11 cellular contexts compared by ENCODE assay signal in genomic region chr2:43082878-43083261, GRCh38.
DNase-seq lines count a peak whose midpoint lies in the region; ATAC-seq, FAIRE-seq and TF ChIP-seq lines count a peak whose summit lies in the region.
"Had no signal": no experiment of that assay in that cellular context is flagged by ENCODE, and none has a peak within 500 bp of the region (broad histone marks: within the 10 kb centered on the region; RNA-seq: fewer than 3 reads in every experiment).

No MANE protein-coding gene starts in this region.

- no peaks in the 10 kb centered on the region for H3K27me3 Mint-ChIP-seq in naive thymus-derived CD8-positive, alpha-beta T cell
- no peaks in the 10 kb centered on the region for H3K27me3 Mint-ChIP-seq in activated CD4-positive, alpha-beta memory T cell treated with anti-CD3 and anti-CD28 coated beads for 36 hours

- no peak overlapping the region for H3K9ac ChIP-seq in H1 (replicated peaks in 1 of 4; ENCODE audit: extremely low read depth in 1 of 4, low read depth in 3 of 4, low read length in 3 of 4)

- 0 out of 2 replicates have a peak, but pooled peaks cover 2% of the 10 kb centered on the region for H3K23me2 ChIP-seq in H1 (ENCODE audit: low read depth, low read length)

- H3K4me2 ChIP-seq in H1 (ENCODE audit: insufficient read depth in 1 of 2, low read depth in 2 of 2, low read length in 2 of 2), result no peak overlapping the region

- ATAC-seq in naive thymus-derived CD8-positive, alpha-beta T cell, result no peak
- no peak for ATAC-seq in GM21786 (IDR thresholded peaks at IDR 0.05; ENCODE audit: unreplicated experiment)

- no peak overlapping the region for H3K4me3 ChIP-seq in H1 (ENCODE audit: extremely low read depth in 1 of 4, insufficient read depth in 2 of 4, low read depth in 3 of 4, low read length in 4 of 4)
- no peak overlapping the region for H3K4me3 ChIP-seq in thyroid gland (replicated peaks in 1 of 3)

- no peak overlapping the region for H3K4ac ChIP-seq in H1 (replicated peaks; ENCODE audit: insufficient read length, low read depth, low read length)

- H2BK5ac ChIP-seq in H1 (ENCODE audit: low read depth, low read length), result no peak overlapping the region

- no peak overlapping the region for H3K56ac ChIP-seq in H1 (replicated peaks; ENCODE audit: insufficient read length, low read depth, low read length)

- TF ChIP-seq EP300 in H1 (IDR thresholded peaks at IDR 0.05; ENCODE audit: borderline replicate concordance in 1 of 2, low read depth in 2 of 2, low read length in 2 of 2), result no peak

- no peak overlapping the region for H3K23ac ChIP-seq in H1 (ENCODE audit: insufficient read length)

- no peak overlapping the region for H3K4me3 Mint-ChIP-seq in naive thymus-derived CD8-positive, alpha-beta T cell
- no peak overlapping the region for H3K4me3 Mint-ChIP-seq in activated CD4-positive, alpha-beta memory T cell treated with anti-CD3 and anti-CD28 coated beads for 36 hours

- H3K79me1 ChIP-seq in H1 (ENCODE audit: low read depth, low read length), result no peaks in the 10 kb centered on the region

- H4K91ac ChIP-seq in H1 (replicated peaks; ENCODE audit: insufficient read length, low read length), result no peak overlapping the region

- H4K5ac ChIP-seq in H1 (ENCODE audit: insufficient read length, low read depth, low read length), result no peak overlapping the region

- H3K4me1 ChIP-seq in H1 (replicated peaks in 1 of 4; ENCODE audit: control insufficient read depth in 3 of 4, insufficient read depth in 4 of 4, low read length in 3 of 4) (peaks cover 0 to 16% (median 8%) of the 10 kb centered on the region in 4 experiments; a peak in 5 of 7 replicates), thyroid gland (peaks cover 73 to 83% of the 10 kb centered on the region in 2 donors)

- no peak for DNase-seq in RWPE1 (ENCODE audit: low spot score)
- DNase-seq in H1 (ENCODE audit: low read depth in 1 of 2, low spot score in 2 of 2), result no peak
- peak in 1 of 10 donors; percentile 22 for DNase-seq in naive thymus-derived CD8-positive, alpha-beta T cell
- DNase-seq in thyroid gland, result no peak
- no peak for DNase-seq in activated CD4-positive, alpha-beta memory T cell treated with anti-CD3 and anti-CD28 coated beads for 36 hours
- DNase-seq in effector CD4-positive, alpha-beta T cell, result no peak
- DNase-seq in activated CD4-positive, CD25-positive, alpha-beta regulatory T cell treated with anti-CD3 and anti-CD28 coated beads, Interleukin-2, amount 50 U/mL, for 72 hours, result no peak
- DNase-seq: activated T-cell treated with anti-CD3 and anti-CD28 coated beads, Interleukin-2, amount 50 U/mL, for 1 hour; NCI-H1930 had no signal

- H3K27ac ChIP-seq in RWPE1 (peak overlapping the region; percentile 100), H1 (ENCODE audit: low read depth, low read length) (no peak overlapping the region), thyroid gland (peak overlapping the region; percentile 49 to 92 (median 85))

- H2AFZ ChIP-seq in H1 (ENCODE audit: low read length), result no peak overlapping the region

- no peak for FAIRE-seq in H1 (lab: Jason Lieb, UNC)
- FAIRE-seq: GM12892 had no signal

- TF ChIP-seq RAD21 in H1 (IDR thresholded peaks at IDR 0.05 in 1 of 2, conservative IDR thresholded peaks at IDR 0.05 in 1 of 2; ENCODE audit: low read depth in 2 of 2, low read length in 2 of 2), result no peak

- H4K20me1 ChIP-seq in H1 (replicated peaks in 1 of 2; ENCODE audit: control insufficient read depth in 1 of 2, insufficient read depth in 2 of 2, low read length in 2 of 2), result no peaks in the 10 kb centered on the region

- H2BK20ac ChIP-seq in H1 (ENCODE audit: low read length), result no peak overlapping the region

- no peak overlapping the region for H2AK5ac ChIP-seq in H1 (ENCODE audit: low read depth, low read length)

- H3K36me3 Mint-ChIP-seq in naive thymus-derived CD8-positive, alpha-beta T cell, result peaks cover 0 to 2% (median 0%) of the 10 kb centered on the region in 3 donors
- H3K36me3 Mint-ChIP-seq in activated CD4-positive, alpha-beta memory T cell treated with anti-CD3 and anti-CD28 coated beads for 36 hours, result no peaks in the 10 kb centered on the region

- peaks cover 29 to 76% (median 67%) of the 10 kb centered on the region in 4 donors for H3K4me1 Mint-ChIP-seq in naive thymus-derived CD8-positive, alpha-beta T cell
- peaks cover 3% of the 10 kb centered on the region for H3K4me1 Mint-ChIP-seq in activated CD4-positive, alpha-beta memory T cell treated with anti-CD3 and anti-CD28 coated beads for 36 hours (ENCODE audit: low read depth)

- H3K27me3 ChIP-seq in H1 (replicated peaks in 1 of 4; ENCODE audit: control insufficient read depth in 3 of 4, extremely low read depth in 1 of 4, insufficient read depth in 3 of 4, low read length in 3 of 4) (no peaks in the 10 kb centered on the region), thyroid gland (no peaks in the 10 kb centered on the region)

- intact Hi-C loops in thyroid gland (cut with DNase I), result no loop called here
- intact Hi-C loops in activated CD4-positive, alpha-beta memory T cell treated with anti-CD3 and anti-CD28 coated beads for 36 hours (cut with micrococcal nuclease), result no loop called here

- POLR2A ChIA-PET in RWPE1 (lab: Yijun Ruan, JAX; ENCODE audit: low non-redundant PET) (no interaction called here), H1 (lab: Charles Lee; ENCODE audit: partially characterized antibody) (interaction anchor here (2.6 kb wide), 1 partner anchor 18 kb away, joined by 10 read pairs; no protein-coding TSS in a partner anchor)
- POLR2A ChIA-PET in naive thymus-derived CD8-positive, alpha-beta T cell (lab: Charles Lee), result no interaction called here
- POLR2A ChIA-PET in activated CD4-positive, alpha-beta memory T cell treated with anti-CD3 and anti-CD28 coated beads for 36 hours (lab: Charles Lee), result no interaction called here

- H4K8ac ChIP-seq in H1 (ENCODE audit: extremely low read depth, insufficient read depth, low read length), result no peak overlapping the region

- H3K14ac ChIP-seq in H1 (ENCODE audit: insufficient read length), result no peak overlapping the region

- no peaks in the 10 kb centered on the region for H3K9me3 Mint-ChIP-seq in naive thymus-derived CD8-positive, alpha-beta T cell
- H3K9me3 Mint-ChIP-seq in activated CD4-positive, alpha-beta memory T cell treated with anti-CD3 and anti-CD28 coated beads for 36 hours, result no peaks in the 10 kb centered on the region

- peak overlapping the region; percentile 8; the same call in 1 of the 2 replicates for H2BK15ac ChIP-seq in H1 (ENCODE audit: low read length)

- TF ChIP-seq POLR2A in H1 (IDR thresholded peaks at IDR 0.05; ENCODE audit: control extremely low read depth in 1 of 2, low read depth in 2 of 2, low read length in 2 of 2) (no peak), thyroid gland (IDR thresholded peaks at IDR 0.05) (no peak)

- 79% methylated on average over 2 of the region's 2 CpGs; no CpG with 5 or more reads in 1 of the 2 experiments for WGBS in H1 (ENCODE audit: extremely low coverage in 1 of 2, insufficient coverage in 1 of 2, insufficient read length in 1 of 2, insufficient replicate concordance in 2 of 2, low coverage in 1 of 2, low lambda C conversion rate in 2 of 2, missing lambda C conversion rate in 1 of 2), 2 experiments
- WGBS in thyroid gland, 2 donors, result 50 to 52% methylated on average over 2 of the region's 2 CpGs

- H3K18ac ChIP-seq in H1 (ENCODE audit: extremely low read depth, low read length), result no peak overlapping the region

- TF ChIP-seq CTCF in RWPE1 (conservative IDR thresholded peaks at IDR 0.05; ENCODE audit: low read depth) (no peak), H1 (IDR thresholded peaks at IDR 0.05; ENCODE audit: control extremely low read depth in 1 of 3, insufficient read depth in 1 of 3, low read depth in 1 of 3, low read length in 3 of 3) (no peak), thyroid gland (IDR thresholded peaks at IDR 0.05) (no peak)

- no peaks in the 10 kb centered on the region for H3K79me2 ChIP-seq in H1 (ENCODE audit: control insufficient read depth in 1 of 2, insufficient read depth in 2 of 2, low read length in 2 of 2)

- H3K36me3 ChIP-seq in H1 (ENCODE audit: control insufficient read depth in 2 of 4, insufficient read depth in 4 of 4, low read length in 3 of 4) (no peaks in the 10 kb centered on the region), thyroid gland (no peaks in the 10 kb centered on the region)

- H2BK120ac ChIP-seq in H1 (replicated peaks; ENCODE audit: low read depth, low read length), result no peak overlapping the region

- CTCF ChIA-PET in RWPE1 (lab: Yijun Ruan, JAX) (no interaction called here), H1 (lab: Charles Lee; ENCODE audit: partially characterized antibody) (interaction anchor here (1.0 to 1.3 kb wide), 2 partner anchors 12 to 59 kb away, joined by 3 to 4 read pairs; no protein-coding TSS in a partner anchor)
- CTCF ChIA-PET in activated CD4-positive, alpha-beta memory T cell treated with anti-CD3 and anti-CD28 coated beads for 36 hours (lab: Charles Lee), result no interaction called here

- H3K27ac Mint-ChIP-seq in naive thymus-derived CD8-positive, alpha-beta T cell, result peak overlapping the region in 6 of 10 donors; percentile 1 to 74 (median 32)
- no peak overlapping the region for H3K27ac Mint-ChIP-seq in activated CD4-positive, alpha-beta memory T cell treated with anti-CD3 and anti-CD28 coated beads for 36 hours

- peak overlapping the region; percentile 7; the same call in 1 of the 2 replicates for H2BK12ac ChIP-seq in H1 (ENCODE audit: low read depth, low read length)

- H3K9me3 ChIP-seq in H1 (ENCODE audit: insufficient read depth in 2 of 2, low read depth in 1 of 2, low read length in 1 of 2), result no peaks in the 10 kb centered on the region
- no peaks in the 10 kb centered on the region for H3K9me3 ChIP-seq in thyroid gland

TF ChIP-seq in H1, 55 proteins besides CTCF, POLR2A, EP300 and RAD21:
- TF ChIP-seq BRCA1 (IDR thresholded peaks at IDR 0.05; ENCODE audit: low read depth, low read length), result no peak
- no peak for TF ChIP-seq NANOG (IDR thresholded peaks at IDR 0.05; ENCODE audit: insufficient read depth, low read depth, low read length, poor library complexity, severe bottlenecking)
- TF ChIP-seq TAF1 (IDR thresholded peaks at IDR 0.05; ENCODE audit: low read depth, low read length), result no peak
- TF ChIP-seq SRF (IDR thresholded peaks at IDR 0.05; ENCODE audit: low read depth, low read length), result no peak
- TF ChIP-seq EZH2 (IDR thresholded peaks at IDR 0.05; ENCODE audit: low read depth, low read length, severe bottlenecking), result no peak
- TF ChIP-seq RXRA (IDR thresholded peaks at IDR 0.05; ENCODE audit: insufficient read depth, low read depth, low read length), result no peak
- TF ChIP-seq TBP (IDR thresholded peaks at IDR 0.05; ENCODE audit: low read depth, low read length), result no peak
- no peak for TF ChIP-seq SP2 (IDR thresholded peaks at IDR 0.05; ENCODE audit: low read length)
- no peak for TF ChIP-seq SUZ12 (IDR thresholded peaks at IDR 0.05; ENCODE audit: low read length)
- no peak for TF ChIP-seq CHD2 (IDR thresholded peaks at IDR 0.05; ENCODE audit: low read length)
- TF ChIP-seq MAFK (IDR thresholded peaks at IDR 0.05; ENCODE audit: low read depth, low read length), result no peak
- no peak for TF ChIP-seq RNF2 (IDR thresholded peaks at IDR 0.05; ENCODE audit: borderline replicate concordance, low read depth, low read length, missing control alignments, poor library complexity, severe bottlenecking)
- no peak for TF ChIP-seq POU5F1 (IDR thresholded peaks at IDR 0.05; ENCODE audit: low read depth, low read length)
TF ChIP-seq in H1: peak in this region for 0.
